ENCODE assay signal across 1 cellular context in genomic region chr3:98763814-98764691, GRCh38.
TF ChIP-seq lines count a peak whose summit lies in the region.

No MANE protein-coding gene starts in this region.

TF ChIP-seq in endothelial cell of umbilical vein, 7 proteins besides CTCF, POLR2A, EP300 and RAD21:
- TF ChIP-seq MYC (IDR thresholded peaks at IDR 0.05; ENCODE audit: low read depth, low read length) = no peak
- TF ChIP-seq GATA2 (IDR thresholded peaks at IDR 0.05; ENCODE audit: insufficient read depth, insufficient read length, low read depth, low read length) = no peak
- TF ChIP-seq JUN (IDR thresholded peaks at IDR 0.05; ENCODE audit: borderline replicate concordance, insufficient read depth, insufficient read length, low read depth) = no peak
- TF ChIP-seq FOS (IDR thresholded peaks at IDR 0.05; ENCODE audit: borderline replicate concordance, insufficient read depth, low read length) = no peak
- TF ChIP-seq POLR2AphosphoS5 (IDR thresholded peaks at IDR 0.05; ENCODE audit: insufficient read depth, low read depth, low read length) = no peak
- TF ChIP-seq EZH2 (IDR thresholded peaks at IDR 0.05; ENCODE audit: borderline replicate concordance, low read depth, low read length, severe bottlenecking) = no peak
- TF ChIP-seq MAX (IDR thresholded peaks at IDR 0.05; ENCODE audit: insufficient read depth, insufficient read length) = no peak
